Comparison of ENCODE assay signal across 25 cellular contexts in genomic region chr1:30024411-30025195, GRCh38.
"Had no signal": no experiment of that assay in that cellular context is flagged by ENCODE, and none has a peak within 500 bp of the region (broad histone marks: within the 10 kb centered on the region; RNA-seq: fewer than 3 reads in every experiment).

No MANE protein-coding gene starts in this region.

- H3K4me3 Mint-ChIP-seq: activated CD4-positive, alpha-beta T cell treated with anti-CD3 and anti-CD28 coated beads for 36 hours; activated CD8-positive, alpha-beta T cell treated with anti-CD3 and anti-CD28 coated beads, Interleukin-2, amount 10 ng/mL, durations not matched to agents 7 days and 5 days; activated naive CD8-positive, alpha-beta T cell treated with anti-CD3 and anti-CD28 coated beads, Interleukin-2, amount 50 U/mL, for 24 hours had no signal

- H3K4me3 ChIP-seq: ascending aorta, body of pancreas, SJCRH30 had no signal

- H3K9me3 Mint-ChIP-seq: activated naive CD4-positive, alpha-beta T cell treated with anti-CD3 and anti-CD28 coated beads, Interleukin-2, amount 50 U/mL, for 72 hours; activated naive CD8-positive, alpha-beta T cell treated with anti-CD3 and anti-CD28 coated beads, Interleukin-2, amount 50 U/mL, for 24 hours had no signal

- H3K4me1 Mint-ChIP-seq: activated CD4-positive, alpha-beta T cell treated with anti-CD3 and anti-CD28 coated beads for 36 hours; activated naive CD8-positive, alpha-beta T cell treated with anti-CD3 and anti-CD28 coated beads, Interleukin-2, amount 50 U/mL, for 24 hours had no signal

- H3K36me3 ChIP-seq: ascending aorta, SJCRH30, WERI-Rb-1 had no signal

- DNase-seq: activated CD4-positive, alpha-beta T cell treated with anti-CD3 and anti-CD28 coated beads for 36 hours; activated CD4-positive, alpha-beta T cell treated with anti-CD3 and anti-CD28 coated beads, Interleukin-2, amount 50 U/mL, for 1 hour; activated CD8-positive, alpha-beta T cell treated with anti-CD3 and anti-CD28 coated beads, Interleukin-2, amount 10 ng/mL, durations not matched to agents 7 days and 5 days; activated naive CD4-positive, alpha-beta T cell treated with Interleukin-2 at 50 U/mL for 16 hours; activated naive CD8-positive, alpha-beta T cell treated with anti-CD3 and anti-CD28 coated beads, Interleukin-2, amount 50 U/mL, for 24 hours; amniotic stem cell; body of pancreas; central memory CD4-positive, alpha-beta T cell; KG1; NCI-H1092; NCI-H1417; NCI-H1930; NCI-H2171 treated with DMSO at 0.1 percent for 48 hours; NCI-H226; NCI-H526 treated with DMSO at 0.1 percent for 48 hours; NCI-H82; OCI-M1; Right ventricle myocardium superior; SJCRH30; SK-N-SH; T-helper 1 cell; WERI-Rb-1 had no signal

- H3K27ac Mint-ChIP-seq: activated CD4-positive, alpha-beta T cell treated with anti-CD3 and anti-CD28 coated beads for 36 hours; activated CD8-positive, alpha-beta T cell treated with anti-CD3 and anti-CD28 coated beads, Interleukin-2, amount 10 ng/mL, durations not matched to agents 7 days and 5 days; activated naive CD4-positive, alpha-beta T cell treated with anti-CD3 and anti-CD28 coated beads, Interleukin-2, amount 50 U/mL, for 72 hours; activated naive CD8-positive, alpha-beta T cell treated with anti-CD3 and anti-CD28 coated beads, Interleukin-2, amount 50 U/mL, for 24 hours had no signal

- H3K27ac ChIP-seq: ascending aorta, body of pancreas, RWPE1, SJCRH30, WERI-Rb-1 had no signal

- H3K27me3 ChIP-seq: ascending aorta, body of pancreas had no signal

- H3K4me1 ChIP-seq: ascending aorta, body of pancreas, SJCRH30 had no signal

- H3K9ac ChIP-seq: SK-N-SH had no signal

- H3K36me3 Mint-ChIP-seq: activated naive CD4-positive, alpha-beta T cell treated with anti-CD3 and anti-CD28 coated beads, Interleukin-2, amount 50 U/mL, for 72 hours had no signal

- H3K9me3 ChIP-seq: ascending aorta, SJCRH30, SK-N-SH had no signal
